ENCODE assay signal across 10 cellular contexts in genomic region chr1:206175459-206176112, GRCh38. TPM values are rescaled to one million over a fixed set of nuclear protein-coding genes. Genes with fewer than 3 reads are reported as not detected.
A peak's percentile ranks its signal among the peaks of the same experiment; 100 is the strongest.
DNase-seq lines count a peak whose midpoint lies in the region; ATAC-seq, FAIRE-seq and TF ChIP-seq lines count a peak whose summit lies in the region.
"Not testable (repeated sequence)": the region's sequence is repeated elsewhere in the genome, so short reads cannot be mapped to it uniquely, and the experiment has no call there.
"Had no signal": no experiment of that assay in that cellular context is flagged by ENCODE, and none has a peak within 500 bp of the region (broad histone marks: within the 10 kb centered on the region; RNA-seq: fewer than 3 reads in every experiment).

No MANE protein-coding gene starts in this region.

- POLR2A ChIA-PET in A673 (lab: Charles Lee; ENCODE audit: low non-redundant PET) = not testable (repeated sequence)

- H3K4me2 ChIP-seq in fibroblast of lung (ENCODE audit: extremely low read depth, insufficient read depth, low read length) = not testable (repeated sequence)

- H3K4me3 ChIP-seq in A673 (ENCODE audit: low read depth, low read length, poor library complexity, severe bottlenecking); LNCaP clone FGC (ENCODE audit: low read depth, low read length); body of pancreas; fibroblast of lung (replicated peaks in 1 of 4; ENCODE audit: control extremely low read depth in 1 of 4, insufficient read depth in 1 of 4, low read depth in 3 of 4, low read length in 4 of 4); iPS DF 6.9 (ENCODE audit: low read length): not testable (repeated sequence)

- intact Hi-C loops in A673 (cut with micrococcal nuclease; ENCODE audit: unreplicated experiment); body of pancreas (cut with DNase I): not testable (repeated sequence)

- H3K9me3 ChIP-seq in A673 (ENCODE audit: low read depth, low read length, poor library complexity, severe bottlenecking); body of pancreas; fibroblast of lung (ENCODE audit: control insufficient read depth, insufficient read depth, low read depth, low read length); iPS DF 6.9 (ENCODE audit: control insufficient read depth, insufficient read depth, low read length): not testable (repeated sequence)

- DNase-seq in A673 (ENCODE audit: low spot score) = peak; percentile 9
- peak; percentile 0 for DNase-seq in GF-D8 (lab: John Stamatoyannopoulos, UW)
- not testable (repeated sequence) for DNase-seq in LNCaP clone FGC (ENCODE audit: low read depth)
- DNase-seq in RCC 7860 (ENCODE audit: low spot score) = peak; percentile 5
- peak in 1 of 4 donors; percentile 3 for DNase-seq in body of pancreas
- peak; percentile 40 to 50 for DNase-seq in fibroblast of lung (ENCODE audit: low read depth in 2 of 2)
- peak; percentile 0 for DNase-seq in iPS DF 6.9 (ENCODE audit: low read depth, low spot score)
- DNase-seq in pons (ENCODE audit: low spot score) = peak; percentile 16

- TF ChIP-seq POLR2A in body of pancreas (IDR thresholded peaks at IDR 0.05) = not testable (repeated sequence)

- H3K27ac ChIP-seq in A673 (ENCODE audit: low read depth, low read length, poor library complexity, severe bottlenecking); body of pancreas; fibroblast of lung (ENCODE audit: insufficient read depth, low read length); iPS DF 6.9 (ENCODE audit: low read length): not testable (repeated sequence)

- WGBS in body of pancreas, 2 donors = 32 to 33% methylated on average over 1 of the region's 4 CpGs
- no CpG with 5 or more reads among the region's 4 CpGs for WGBS in iPS DF 6.9 (ENCODE audit: insufficient coverage, insufficient read length)

- H3K9ac ChIP-seq in fibroblast of lung (ENCODE audit: insufficient read depth, low read length) = not testable (repeated sequence)

- not testable (repeated sequence) for H3K79me2 ChIP-seq in fibroblast of lung (ENCODE audit: control insufficient read depth, insufficient read depth, low read length)

- CTCF ChIA-PET in A673 (lab: Charles Lee) = not testable (repeated sequence)

- FAIRE-seq in RCC 7860 (lab: Jason Lieb, UNC) = not testable (repeated sequence)

- not testable (repeated sequence) for H4K20me1 ChIP-seq in fibroblast of lung (ENCODE audit: control insufficient read depth, extremely low read depth, insufficient read depth, low read length)

- TF ChIP-seq CTCF in A673 (conservative IDR thresholded peaks at IDR 0.05; ENCODE audit: low read depth, low read length) = 0 out of 2 replicates have a peak, but pooled peaks have one; percentile 18
- peak; percentile 22 for TF ChIP-seq CTCF in LNCaP clone FGC (IDR thresholded peaks at IDR 0.05; ENCODE audit: control insufficient read depth, extremely low read depth, insufficient read depth)
- not testable (repeated sequence) for TF ChIP-seq CTCF in body of pancreas (IDR thresholded peaks at IDR 0.05)
- TF ChIP-seq CTCF in fibroblast of lung (conservative IDR thresholded peaks at IDR 0.05 in 1 of 2, IDR thresholded peaks at IDR 0.05 in 1 of 2; ENCODE audit: low read depth in 1 of 2, low read length in 2 of 2) = peak; percentile 19 to 23

- not testable (repeated sequence) for H2AFZ ChIP-seq in fibroblast of lung (ENCODE audit: low read length)

- not testable (repeated sequence) for H3K4me1 ChIP-seq in A673 (ENCODE audit: insufficient read depth, low read length, poor library complexity, severe bottlenecking); body of pancreas; fibroblast of lung (ENCODE audit: control insufficient read depth, extremely low read depth, insufficient read depth, low read length); iPS DF 6.9 (ENCODE audit: control insufficient read depth, insufficient read depth, low read length)

- H3K27me3 ChIP-seq in A673 (replicated peaks; ENCODE audit: insufficient read depth, low read depth, low read length, poor library complexity); body of pancreas; fibroblast of lung (ENCODE audit: control insufficient read depth, insufficient read depth, low read length); iPS DF 6.9 (ENCODE audit: control insufficient read depth, insufficient read depth, low read length): not testable (repeated sequence)

- not testable (repeated sequence) for H3K36me3 ChIP-seq in A673 (ENCODE audit: insufficient read depth, low read length, poor library complexity, severe bottlenecking); body of pancreas (replicated peaks in 1 of 2; ENCODE audit: insufficient read depth in 1 of 2, low read depth in 2 of 2); fibroblast of lung (ENCODE audit: control insufficient read depth, insufficient read depth, low read length); iPS DF 6.9 (ENCODE audit: control insufficient read depth, insufficient read depth, low read length)

- ATAC-seq in body of pancreas = peak; percentile 55

- not testable (repeated sequence) for BruUV-seq in A673 (replicated peaks; lab: Mats Ljungman, UMichigan)

RNA-seq across cellular contexts. Expression of gene FAM72A, which starts 27.1 kb away (rescaled TPM):
- total RNA-seq in A673 (2021) (20.6 and 22.4 TPM in 2 replicates), body of pancreas (10 to 100 TPM in 1 of 2 donors, not detected in 1; 11.9 TPM), fibroblast of lung (1.8 and 4.5 TPM in 2 replicates)
- 1.5 and 4.5 TPM in 2 replicates for polyA plus RNA-seq in fibroblast of lung
- 2.1 and 4.1 TPM in 2 replicates for polyA plus RNA-seq in fibroblast of lung (2012)
- polyA minus RNA-seq in fibroblast of lung (ENCODE audit: low replicate concordance) = 3.7 TPM in 1 of 2 replicates, not detected in the other

RNA-seq across cellular contexts. Expression of gene SRGAP2, which starts 27.8 kb away (rescaled TPM):
- 75.4 and 92.8 TPM in 2 replicates for total RNA-seq in A673 (2021)
- total RNA-seq in body of pancreas = 10 to 100 TPM; 10.2 to 23.6 TPM
- total RNA-seq in fibroblast of lung = 47.3 and 51.9 TPM in 2 replicates
- polyA plus RNA-seq in fibroblast of lung = 14.3 and 17.7 TPM in 2 replicates
- polyA plus RNA-seq in fibroblast of lung (2012) = 28.5 and 30.3 TPM in 2 replicates
- polyA minus RNA-seq in fibroblast of lung (ENCODE audit: low replicate concordance) = 36.9 and 57.9 TPM in 2 replicates

RNA-seq across cellular contexts. Expression of gene AVPR1B, which starts 58.4 kb away (rescaled TPM):
- not detected in 2 replicates for total RNA-seq in A673 (2021)
- under 1 TPM in 1 of 2 donors, not detected in 1; 0.78 TPM for total RNA-seq in body of pancreas
- not detected in 2 replicates for total RNA-seq in fibroblast of lung
- polyA plus RNA-seq in fibroblast of lung = not detected in 2 replicates
- polyA plus RNA-seq in fibroblast of lung (2012) = not detected in 2 replicates
- polyA minus RNA-seq in fibroblast of lung (ENCODE audit: low replicate concordance) = not detected in 2 replicates
- total RNA-seq: Calu3, subcutaneous adipose tissue had no signal
